11 cellular contexts compared by ENCODE assay signal in the genomic region with DNA sequence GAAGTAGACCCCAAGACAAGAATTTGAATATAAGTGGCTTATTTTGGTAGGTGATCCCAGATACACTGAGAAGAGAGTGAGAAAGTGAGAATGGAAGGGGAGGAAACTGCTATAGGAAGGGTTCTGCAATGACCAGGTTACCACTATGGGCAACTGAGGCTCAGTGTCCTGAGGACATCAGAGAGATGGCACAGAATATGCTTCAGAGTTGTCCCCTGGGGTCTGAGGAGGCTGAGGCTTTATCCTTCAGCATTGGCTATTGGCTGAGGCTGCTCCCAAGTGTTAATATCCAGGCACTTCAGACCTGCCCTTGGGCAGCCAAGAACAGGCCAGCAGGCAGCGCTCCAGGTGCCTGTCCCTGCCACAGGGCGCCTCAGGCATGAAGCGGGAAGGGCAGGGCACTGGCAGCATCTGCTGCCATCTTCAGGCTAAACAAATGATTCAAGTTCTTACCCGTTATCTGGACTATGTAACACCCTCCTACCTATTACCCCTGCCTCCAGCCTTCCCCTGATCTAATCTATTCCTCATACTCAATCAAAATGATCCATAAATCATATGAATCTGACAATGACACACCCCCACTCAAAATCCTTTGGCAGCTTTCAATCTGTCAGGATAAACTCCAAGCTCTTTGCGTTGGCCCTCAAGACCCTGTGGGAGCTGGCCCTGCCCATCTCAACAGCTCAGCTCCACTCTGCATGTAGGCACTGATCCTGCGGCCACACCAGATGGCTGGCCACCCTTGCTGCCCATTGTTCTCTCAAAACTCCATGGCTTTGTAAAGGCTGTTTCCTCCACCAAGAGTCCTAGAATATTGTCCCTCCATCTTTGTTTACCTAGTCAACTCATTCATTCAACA. TPM values are rescaled to one million over a fixed set of nuclear protein-coding genes. Genes with fewer than 3 reads are reported as not detected.
DNase-seq lines count a peak whose midpoint lies in the region; ATAC-seq, FAIRE-seq and TF ChIP-seq lines count a peak whose summit lies in the region.
"Had no signal": no experiment of that assay in that cellular context is flagged by ENCODE, and none has a peak within 500 bp of the region (broad histone marks: within the 10 kb centered on the region; RNA-seq: fewer than 3 reads in every experiment).

No MANE protein-coding gene starts in this region.

- no peaks in the 10 kb centered on the region for H3K79me2 ChIP-seq in keratinocyte (ENCODE audit: control insufficient read depth, insufficient read depth, low read length)

- H3K9me3 ChIP-seq in keratinocyte (ENCODE audit: control insufficient read depth, low read depth, low read length), result no peaks in the 10 kb centered on the region

- no peak for FAIRE-seq in keratinocyte (lab: Jason Lieb, UNC)

- no peaks in the 10 kb centered on the region for H3K36me3 ChIP-seq in keratinocyte (ENCODE audit: control insufficient read depth in 2 of 2, extremely low read depth in 1 of 2, insufficient read depth in 2 of 2, low read length in 2 of 2)

- no peak overlapping the region for H3K4me3 ChIP-seq in keratinocyte (ENCODE audit: control insufficient read depth in 2 of 3, extremely low read depth in 1 of 3, insufficient read depth in 2 of 3, low read depth in 1 of 3, low read length in 3 of 3)

- peak; percentile 55 for DNase-seq in Ammon's horn (ENCODE audit: low spot score)
- peak; percentile 44 for DNase-seq in HT1080 (ENCODE audit: low read depth)
- peak; percentile 62 for DNase-seq in SK-N-DZ (ENCODE audit: low spot score)
- no peak for DNase-seq in keratinocyte (ENCODE audit: low read depth, low spot score)
- no peak for DNase-seq in stimulated activated CD4-positive, alpha-beta T cell treated with anti-CD3 and anti-CD28 coated beads, Interleukin-1b, Interleukin-23, amount 100 ng/mL, for 48 hours
- DNase-seq in NK-92 (lab: John Stamatoyannopoulos, UW; ENCODE audit: unreplicated experiment), result no peak
- DNase-seq in CD1c-positive myeloid dendritic cell (ENCODE audit: extremely low spot score), result no peak
- DNase-seq: activated B cell treated with CpG ODN at 0.5 μM for 24 hours, KG1 had no signal

- no peak overlapping the region for H3K4me2 ChIP-seq in keratinocyte (ENCODE audit: control insufficient read depth, extremely low read depth, insufficient read depth, low read depth, low read length)

- no peaks in the 10 kb centered on the region for H3K9me1 ChIP-seq in keratinocyte (ENCODE audit: control insufficient read depth, extremely low read depth, insufficient read depth, low read length)

- TF ChIP-seq CTCF in keratinocyte (optimal IDR thresholded peaks at IDR 0.05 in 1 of 3, IDR thresholded peaks at IDR 0.05 in 1 of 3, conservative IDR thresholded peaks at IDR 0.05 in 1 of 3; ENCODE audit: extremely low read depth in 1 of 3, insufficient read depth in 2 of 3, low read length in 3 of 3), result peak; percentile 22 to 75 (median 56)

- no peaks in the 10 kb centered on the region for H3K27me3 ChIP-seq in keratinocyte (ENCODE audit: control insufficient read depth, extremely low read depth, insufficient read depth, low read length)

- no peaks in the 10 kb centered on the region for H4K20me1 ChIP-seq in keratinocyte (ENCODE audit: control insufficient read depth, extremely low read depth, insufficient read depth, low read length)

- H3K27ac ChIP-seq in keratinocyte (ENCODE audit: control insufficient read depth, insufficient read depth, low read length), result no peak overlapping the region

- dilution Hi-C loops in keratinocyte (cut with MboI; ENCODE audit: extremely low pct_ligation_motif_present, low sequenced_read_pairs), result no loop called here

- no peak for ATAC-seq in GM19455 (IDR thresholded peaks at IDR 0.05; ENCODE audit: unreplicated experiment)
- ATAC-seq: stimulated activated memory B cell treated with anti-CD40 and anti-IgM and Interleukin-4, amounts not matched to agents 10 μg/mL and 1 μg/mL and 100 μg/mL, for 72 hours had no signal

- no peaks in the 10 kb centered on the region for H3K4me1 ChIP-seq in keratinocyte (ENCODE audit: control insufficient read depth, extremely low read depth, insufficient read depth, low read length)

- H2AFZ ChIP-seq in keratinocyte (ENCODE audit: control insufficient read depth, low read length), result no peak overlapping the region

- no peak overlapping the region for H3K9ac ChIP-seq in keratinocyte (ENCODE audit: control insufficient read depth, extremely low read depth, insufficient read depth, low read length)

RNA-seq across cellular contexts. Expression of a gene that starts 42.4 kb away (rescaled TPM):
- total RNA-seq in HT1080 (2014; rRNA removed; shearing (Covaris generic)), result 66.0 and 83.0 TPM in 2 replicates
- polyA plus RNA-seq in HT1080 (2015; cell fraction: cytosol; rRNA removed), result 184 and 209 TPM in 2 replicates
- 294 and 296 TPM in 2 replicates for polyA plus RNA-seq in HT1080 (2015; cell fraction: nucleus; rRNA removed)
- 71.9 and 73.2 TPM in 2 replicates for polyA plus RNA-seq in SK-N-DZ (2014; cell fraction: cytosol; rRNA removed)
- 31.6 and 38.6 TPM in 2 replicates for polyA plus RNA-seq in SK-N-DZ (2014; cell fraction: nucleus; rRNA removed)
- polyA plus RNA-seq in keratinocyte, result 84.5 to 123 TPM (median 84.7 TPM) in 3 replicates
- 49.3 TPM for polyA plus RNA-seq in keratinocyte (2011; ENCODE audit: low read depth)
- polyA plus RNA-seq in keratinocyte (2011; cell fraction: cytosol; rRNA removed), result 52.1 and 54.3 TPM in 2 replicates
- polyA plus RNA-seq in keratinocyte (2011; cell fraction: nucleus; rRNA removed), result 152 and 168 TPM in 2 replicates
- 70.8 and 113 TPM in 2 replicates for polyA plus RNA-seq in keratinocyte (2012; ENCODE audit: low replicate concordance)
- polyA minus RNA-seq in keratinocyte, result 44.2 to 50.5 TPM (median 48.9 TPM) in 3 replicates
- 72.3 TPM for polyA minus RNA-seq in keratinocyte (2011; cell fraction: cytosol; rRNA and poly(A)+ RNA removed)
- 102 and 139 TPM in 2 replicates for polyA minus RNA-seq in keratinocyte (2011; cell fraction: nucleus; rRNA and poly(A)+ RNA removed)

Comparison
In these comparisons a context has a peak if more than half of its experiments do, and no peak if none do; other contexts are left out.
1. DNase-seq: peak in Ammon's horn (single experiment), HT1080 (single experiment) and SK-N-DZ (single experiment); none in keratinocyte (single experiment), stimulated activated CD4-positive, alpha-beta T cell treated with anti-CD3 and anti-CD28 coated beads, Interleukin-1b, Interleukin-23, amount 100 ng/mL, for 48 hours (single experiment), NK-92 (single experiment) and CD1c-positive myeloid dendritic cell (single experiment).